ENCODE assay signal across 1 cellular context in the genomic region with DNA sequence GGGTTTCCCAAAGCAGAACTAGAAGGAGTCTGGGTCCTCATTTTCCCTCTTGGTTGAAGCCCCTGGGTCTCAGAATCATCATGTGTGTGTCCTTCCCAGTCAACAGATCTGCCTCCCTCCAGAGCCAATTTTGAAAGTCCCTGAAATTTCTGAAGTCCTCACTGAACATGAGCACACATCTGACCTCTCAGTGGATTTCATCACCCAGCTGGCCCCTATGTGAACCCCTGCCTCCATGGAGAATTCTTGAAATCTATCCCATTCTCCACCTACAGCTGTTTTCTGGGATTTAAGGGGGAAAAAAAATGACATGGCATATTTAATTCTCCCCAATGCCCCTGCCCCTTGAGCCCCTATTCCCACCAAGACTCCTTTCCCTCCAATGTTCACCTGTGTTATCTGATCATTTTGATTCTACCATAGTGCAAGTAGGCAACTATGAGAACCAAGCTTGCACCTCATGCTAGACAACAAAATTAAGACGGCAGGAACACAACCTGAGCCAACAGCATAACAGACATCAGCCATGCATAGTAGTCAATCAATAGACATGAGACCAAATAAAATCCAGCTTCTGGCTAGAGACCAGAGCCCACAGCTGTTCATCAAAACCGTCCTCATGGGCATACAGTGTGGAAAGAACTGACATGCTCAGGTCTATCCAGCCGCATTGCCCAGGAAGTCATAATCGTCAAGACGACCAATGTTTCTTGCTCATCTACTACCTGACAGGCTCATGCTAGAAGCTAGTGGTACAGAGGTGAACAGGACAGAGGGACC.
TF ChIP-seq lines count a peak whose summit lies in the region.

No MANE protein-coding gene starts in this region.

TF ChIP-seq in HCT116, 20 proteins besides CTCF, POLR2A, EP300 and RAD21 (continued from another document):
- TF ChIP-seq, protein P1, sequence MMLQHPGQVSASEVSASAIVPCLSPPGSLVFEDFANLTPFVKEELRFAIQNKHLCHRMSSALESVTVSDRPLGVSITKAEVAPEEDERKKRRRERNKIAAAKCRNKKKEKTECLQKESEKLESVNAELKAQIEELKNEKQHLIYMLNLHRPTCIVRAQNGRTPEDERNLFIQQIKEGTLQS (IDR thresholded peaks at IDR 0.05) = no peak
- TF ChIP-seq ELF1 (IDR thresholded peaks at IDR 0.05; ENCODE audit: borderline replicate concordance, low read depth) (no peak), CBX3 (IDR thresholded peaks at IDR 0.05; ENCODE audit: low read depth) (no peak)
- TF ChIP-seq, protein P2, sequence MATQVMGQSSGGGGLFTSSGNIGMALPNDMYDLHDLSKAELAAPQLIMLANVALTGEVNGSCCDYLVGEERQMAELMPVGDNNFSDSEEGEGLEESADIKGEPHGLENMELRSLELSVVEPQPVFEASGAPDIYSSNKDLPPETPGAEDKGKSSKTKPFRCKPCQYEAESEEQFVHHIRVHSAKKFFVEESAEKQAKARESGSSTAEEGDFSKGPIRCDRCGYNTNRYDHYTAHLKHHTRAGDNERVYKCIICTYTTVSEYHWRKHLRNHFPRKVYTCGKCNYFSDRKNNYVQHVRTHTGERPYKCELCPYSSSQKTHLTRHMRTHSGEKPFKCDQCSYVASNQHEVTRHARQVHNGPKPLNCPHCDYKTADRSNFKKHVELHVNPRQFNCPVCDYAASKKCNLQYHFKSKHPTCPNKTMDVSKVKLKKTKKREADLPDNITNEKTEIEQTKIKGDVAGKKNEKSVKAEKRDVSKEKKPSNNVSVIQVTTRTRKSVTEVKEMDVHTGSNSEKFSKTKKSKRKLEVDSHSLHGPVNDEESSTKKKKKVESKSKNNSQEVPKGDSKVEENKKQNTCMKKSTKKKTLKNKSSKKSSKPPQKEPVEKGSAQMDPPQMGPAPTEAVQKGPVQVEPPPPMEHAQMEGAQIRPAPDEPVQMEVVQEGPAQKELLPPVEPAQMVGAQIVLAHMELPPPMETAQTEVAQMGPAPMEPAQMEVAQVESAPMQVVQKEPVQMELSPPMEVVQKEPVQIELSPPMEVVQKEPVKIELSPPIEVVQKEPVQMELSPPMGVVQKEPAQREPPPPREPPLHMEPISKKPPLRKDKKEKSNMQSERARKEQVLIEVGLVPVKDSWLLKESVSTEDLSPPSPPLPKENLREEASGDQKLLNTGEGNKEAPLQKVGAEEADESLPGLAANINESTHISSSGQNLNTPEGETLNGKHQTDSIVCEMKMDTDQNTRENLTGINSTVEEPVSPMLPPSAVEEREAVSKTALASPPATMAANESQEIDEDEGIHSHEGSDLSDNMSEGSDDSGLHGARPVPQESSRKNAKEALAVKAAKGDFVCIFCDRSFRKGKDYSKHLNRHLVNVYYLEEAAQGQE (IDR thresholded peaks at IDR 0.05; ENCODE audit: low read depth) = no peak
